ENCODE assay signal across 11 cellular contexts in genomic region chrX:8890794-8891193, GRCh38.
"Had no signal": no experiment of that assay in that cellular context is flagged by ENCODE, and none has a peak within 500 bp of the region (broad histone marks: within the 10 kb centered on the region; RNA-seq: fewer than 3 reads in every experiment).

No MANE protein-coding gene starts in this region.

- H3K27ac ChIP-seq: GM23248 had no signal

- FAIRE-seq: H1, H54 had no signal

- H3K4me3 Mint-ChIP-seq: GM23338, H9, HFFc6 had no signal

- ATAC-seq: GM23338, HCT116 had no signal

- H3K4me2 ChIP-seq: GM23338 had no signal

- DNase-seq: GOT3, H7, H9, HCEC 1CT, HFFc6 had no signal

- H3K9me3 ChIP-seq: HAP-1 had no signal

- H2AFZ ChIP-seq: GM23248, GM23338 had no signal

- H3K9ac ChIP-seq: GM23248 had no signal

- H3K27ac Mint-ChIP-seq: GM23338, H9, HFFc6 had no signal

- H3K4me1 ChIP-seq: HAP-1 had no signal

- H3K36me3 ChIP-seq: HAP-1 had no signal

- H3K4me3 ChIP-seq: GM23248, GM23338, HAP-1 had no signal
